Comparison of ENCODE assay signal across 24 cellular contexts in genomic region chr1:186887198-186887597, GRCh38. TPM values are rescaled to one million over a fixed set of nuclear protein-coding genes. Genes with fewer than 3 reads are reported as not detected.
A peak's percentile ranks its signal among the peaks of the same experiment; 100 is the strongest.
DNase-seq lines count a peak whose midpoint lies in the region; FAIRE-seq and TF ChIP-seq lines count a peak whose summit lies in the region.
"Had no signal": no experiment of that assay in that cellular context is flagged by ENCODE, and none has a peak within 500 bp of the region (broad histone marks: within the 10 kb centered on the region; RNA-seq: fewer than 3 reads in every experiment).

No MANE protein-coding gene starts in this region.

- H3K4me2 ChIP-seq in mammary epithelial cell (ENCODE audit: insufficient read depth, low read depth, low read length) (no peak overlapping the region), keratinocyte (ENCODE audit: control insufficient read depth, extremely low read depth, insufficient read depth, low read depth, low read length) (peak overlapping the region; percentile 46)
- H3K4me2 ChIP-seq: GM23338 had no signal

- CTCF ChIA-PET in mammary epithelial cell (lab: Charles Lee; ENCODE audit: low non-redundant PET) (interaction anchor here (0.7 kb wide), 1 partner anchor 164 kb away, joined by 5 read pairs; no protein-coding TSS in a partner anchor), MCF 10A (lab: Yijun Ruan, JAX) (interaction anchor here (0.7 to 1.2 kb wide), 3 partner anchors 10 to 164 kb away, joined by 3 to 4 read pairs (median 4); no protein-coding TSS in a partner anchor)

- peak; percentile 47 for DNase-seq in mammary epithelial cell
- no peak for DNase-seq in MCF 10A (ENCODE audit: unreplicated experiment)
- DNase-seq in epithelial cell of esophagus (ENCODE audit: low read depth), result peak; percentile 72
- no peak for DNase-seq in keratinocyte (ENCODE audit: low read depth, low spot score)
- DNase-seq in glutamatergic neuron, result no peak
- DNase-seq in UCSD-AML1 (lab: John Stamatoyannopoulos, UW; ENCODE audit: unreplicated experiment), result no peak
- DNase-seq in Peyer's patch, result no peak
- no peak for DNase-seq in midbrain (lab: John Stamatoyannopoulos, UW)
- DNase-seq: 8988T; AML-193; C1 segment of cervical spinal cord; CD8-positive, alpha-beta T cell; DMS153; KG1; NCI-H1105 treated with DMSO at 0.1 percent for 48 hours; NCI-H2029 treated with DMSO at 0.1 percent for 48 hours; NCI-H345; NCI-H524 treated with DMSO at 0.1 percent for 48 hours; NCI-H82; Right ventricle myocardium superior had no signal

- intact Hi-C loops in mammary epithelial cell (cut with micrococcal nuclease) (no loop called here), MCF 10A (cut with micrococcal nuclease) (no loop called here)

- TF ChIP-seq POLR2A in Peyer's patch (IDR thresholded peaks at IDR 0.05), result no peak

- H4K20me1 ChIP-seq in mammary epithelial cell (ENCODE audit: insufficient read depth, low read length) (no peaks in the 10 kb centered on the region), keratinocyte (ENCODE audit: control insufficient read depth, extremely low read depth, insufficient read depth, low read length) (no peaks in the 10 kb centered on the region)

- no peaks in the 10 kb centered on the region for H3K9me3 ChIP-seq in mammary epithelial cell (replicated peaks; ENCODE audit: insufficient read depth, low read length)
- H3K9me3 ChIP-seq in keratinocyte (ENCODE audit: control insufficient read depth, low read depth, low read length), result no peaks in the 10 kb centered on the region
- H3K9me3 ChIP-seq in Peyer's patch, result no peaks in the 10 kb centered on the region
- H3K9me3 ChIP-seq: HAP-1 had no signal

- H3K36me3 ChIP-seq in mammary epithelial cell (ENCODE audit: insufficient read depth, low read length), result no peaks in the 10 kb centered on the region
- H3K36me3 ChIP-seq in keratinocyte (ENCODE audit: control insufficient read depth in 2 of 2, extremely low read depth in 1 of 2, insufficient read depth in 2 of 2, low read length in 2 of 2), result no peaks in the 10 kb centered on the region
- H3K36me3 ChIP-seq in Peyer's patch, result no peaks in the 10 kb centered on the region
- H3K36me3 ChIP-seq: HAP-1 had no signal

- H3K9ac ChIP-seq in mammary epithelial cell (ENCODE audit: insufficient read depth, low read length) (no peak overlapping the region), keratinocyte (ENCODE audit: control insufficient read depth, extremely low read depth, insufficient read depth, low read length) (no peak overlapping the region)

- POLR2A ChIA-PET in MCF 10A (lab: Yijun Ruan, JAX), result interaction anchor here (0.6 kb wide), 1 partner anchor 28 kb away, joined by 4 read pairs; no protein-coding TSS in a partner anchor

- in situ Hi-C loops in mammary epithelial cell (cut with MboI; ENCODE audit: low sequenced_read_pairs in 2 of 2), result no loop called here

- H3K27ac Mint-ChIP-seq in MCF 10A (ENCODE audit: low read depth, unreplicated experiment) (no peak overlapping the region), glutamatergic neuron (ENCODE audit: unreplicated experiment) (no peak overlapping the region)
- H3K27ac Mint-ChIP-seq: CD8-positive, alpha-beta T cell; GM23338 had no signal

- no peaks in the 10 kb centered on the region for H3K27me3 Mint-ChIP-seq in MCF 10A (ENCODE audit: insufficient read depth, unreplicated experiment)
- H3K27me3 Mint-ChIP-seq in glutamatergic neuron (ENCODE audit: unreplicated experiment), result no peaks in the 10 kb centered on the region

- peaks cover 11% of the 10 kb centered on the region for H3K9me3 Mint-ChIP-seq in MCF 10A (ENCODE audit: unreplicated experiment)
- no peaks in the 10 kb centered on the region for H3K9me3 Mint-ChIP-seq in glutamatergic neuron (ENCODE audit: unreplicated experiment)

- H3K27ac ChIP-seq in mammary epithelial cell (ENCODE audit: insufficient read depth, low read depth, low read length) (no peak overlapping the region), keratinocyte (ENCODE audit: control insufficient read depth, insufficient read depth, low read length) (peak overlapping the region; percentile 55), Peyer's patch (no peak overlapping the region)

- TF ChIP-seq CTCF in mammary epithelial cell (conservative IDR thresholded peaks at IDR 0.05 in 1 of 2, IDR thresholded peaks at IDR 0.05 in 1 of 2; ENCODE audit: extremely low read depth in 1 of 2, insufficient read depth in 1 of 2, low read depth in 1 of 2, low read length in 2 of 2) (no peak), MCF 10A (IDR thresholded peaks at IDR 0.05; ENCODE audit: unreplicated experiment) (no peak), epithelial cell of esophagus (IDR thresholded peaks at IDR 0.05; ENCODE audit: insufficient read depth, low read depth, low read length, missing control alignments) (no peak), keratinocyte (optimal IDR thresholded peaks at IDR 0.05 in 1 of 3, IDR thresholded peaks at IDR 0.05 in 1 of 3, conservative IDR thresholded peaks at IDR 0.05 in 1 of 3; ENCODE audit: extremely low read depth in 1 of 3, insufficient read depth in 2 of 3, low read length in 3 of 3) (no peak), glutamatergic neuron (IDR thresholded peaks at IDR 0.05; ENCODE audit: partially characterized antibody, unreplicated experiment) (no peak), Peyer's patch (IDR thresholded peaks at IDR 0.05) (no peak)

- H2AFZ ChIP-seq in mammary epithelial cell (ENCODE audit: low read depth, low read length) (peak overlapping the region; percentile 27), keratinocyte (ENCODE audit: control insufficient read depth, low read length) (no peak overlapping the region)
- H2AFZ ChIP-seq: GM23338 had no signal

- WGBS in mammary epithelial cell (ENCODE audit: low coverage, missing lambda C conversion rate), result 18% methylated on average over 2 of the region's 2 CpGs

- no peaks in the 10 kb centered on the region for H3K4me1 Mint-ChIP-seq in MCF 10A (ENCODE audit: insufficient read depth, unreplicated experiment)
- H3K4me1 Mint-ChIP-seq in glutamatergic neuron (ENCODE audit: low read depth, unreplicated experiment), result no peaks in the 10 kb centered on the region

- H3K79me2 ChIP-seq in mammary epithelial cell (ENCODE audit: insufficient read depth, low read length) (no peaks in the 10 kb centered on the region), keratinocyte (ENCODE audit: control insufficient read depth, insufficient read depth, low read length) (no peaks in the 10 kb centered on the region)

- H3K4me1 ChIP-seq in mammary epithelial cell (ENCODE audit: insufficient read depth, low read length) (peaks cover 7% of the 10 kb centered on the region), keratinocyte (ENCODE audit: control insufficient read depth, extremely low read depth, insufficient read depth, low read length) (peaks cover 18% of the 10 kb centered on the region), Peyer's patch (no peaks in the 10 kb centered on the region)

- BruUV-seq in mammary epithelial cell (replicated peaks; lab: Mats Ljungman, UMichigan) (no TSS peak), MCF 10A (replicated peaks; lab: Mats Ljungman, UMichigan) (no TSS peak)

- H3K36me3 Mint-ChIP-seq in MCF 10A (ENCODE audit: insufficient read depth, unreplicated experiment), result no peaks in the 10 kb centered on the region
- no peaks in the 10 kb centered on the region for H3K36me3 Mint-ChIP-seq in glutamatergic neuron (ENCODE audit: unreplicated experiment)
- H3K36me3 Mint-ChIP-seq: CD8-positive, alpha-beta T cell had no signal

- no peaks in the 10 kb centered on the region for H3K27me3 ChIP-seq in mammary epithelial cell (ENCODE audit: insufficient read depth, low read length)
- H3K27me3 ChIP-seq in keratinocyte (ENCODE audit: control insufficient read depth, extremely low read depth, insufficient read depth, low read length), result no peaks in the 10 kb centered on the region
- H3K27me3 ChIP-seq in Peyer's patch, result no peaks in the 10 kb centered on the region

- dilution Hi-C loops in mammary epithelial cell (cut with HindIII; ENCODE audit: low sequenced_read_pairs), result no loop called here
- dilution Hi-C loops in keratinocyte (cut with MboI; ENCODE audit: extremely low pct_ligation_motif_present, low sequenced_read_pairs), result no loop called here

- H3K4me3 ChIP-seq in mammary epithelial cell (replicated peaks in 1 of 3; ENCODE audit: insufficient read depth in 1 of 3, low read depth in 2 of 3, low read length in 3 of 3), result no peak overlapping the region
- no peak overlapping the region for H3K4me3 ChIP-seq in epithelial cell of esophagus (ENCODE audit: low read length)
- H3K4me3 ChIP-seq in keratinocyte (ENCODE audit: control insufficient read depth in 2 of 3, extremely low read depth in 1 of 3, insufficient read depth in 2 of 3, low read depth in 1 of 3, low read length in 3 of 3), result no peak overlapping the region
- no peak overlapping the region for H3K4me3 ChIP-seq in Peyer's patch
- H3K4me3 ChIP-seq: GM23338, HAP-1 had no signal

- FAIRE-seq in keratinocyte (lab: Jason Lieb, UNC), result peak; percentile 64
- FAIRE-seq: GM12891 had no signal

- H3K9me1 ChIP-seq in keratinocyte (ENCODE audit: control insufficient read depth, extremely low read depth, insufficient read depth, low read length), result no peaks in the 10 kb centered on the region

- H3K4me3 Mint-ChIP-seq in MCF 10A (ENCODE audit: unreplicated experiment), result no peak overlapping the region
- H3K4me3 Mint-ChIP-seq in glutamatergic neuron (ENCODE audit: unreplicated experiment), result no peak overlapping the region
- H3K4me3 Mint-ChIP-seq: CD8-positive, alpha-beta T cell; GM23338 had no signal

RNA-seq across cellular contexts. Expression of gene PLA2G4A, which starts 58.4 kb away (rescaled TPM):
- total RNA-seq in mammary epithelial cell, result 1 to 10 TPM; 7.3 to 7.8 TPM
- 7.4 TPM for polyA plus RNA-seq in mammary epithelial cell
- polyA minus RNA-seq in mammary epithelial cell, result 11.7 TPM
- 2.1 and 3.8 TPM in 2 replicates for total RNA-seq in MCF 10A (2022)
- polyA plus RNA-seq in keratinocyte, result 11.9 to 46.4 TPM (median 29.2 TPM) in 3 replicates
- polyA plus RNA-seq in keratinocyte (2011; ENCODE audit: low read depth), result 17.8 TPM
- 19.6 and 35.5 TPM in 2 replicates for polyA plus RNA-seq in keratinocyte (2011; cell fraction: cytosol; rRNA removed)
- 44.0 and 44.1 TPM in 2 replicates for polyA plus RNA-seq in keratinocyte (2011; cell fraction: nucleus; rRNA removed)
- 10.0 and 17.3 TPM in 2 replicates for polyA plus RNA-seq in keratinocyte (2012; ENCODE audit: low replicate concordance)
- 1.8 to 26.9 TPM (median 23.8 TPM) in 3 replicates for polyA minus RNA-seq in keratinocyte
- polyA minus RNA-seq in keratinocyte (2011; cell fraction: cytosol; rRNA and poly(A)+ RNA removed), result 13.6 TPM
- polyA minus RNA-seq in keratinocyte (2011; cell fraction: nucleus; rRNA and poly(A)+ RNA removed), result 18.0 and 40.0 TPM in 2 replicates
- total RNA-seq in glutamatergic neuron (ENCODE audit: unreplicated experiment), result not detected
- total RNA-seq in Peyer's patch, result 1 to 10 TPM; 7.0 to 8.3 (median 7.6) TPM
- total RNA-seq: CD8-positive, alpha-beta T cell; G401 had no signal

Comparison
In these comparisons a context has a peak if more than half of its experiments do, and no peak if none do; other contexts are left out.
1. DNase-seq: peak in mammary epithelial cell (single experiment) and epithelial cell of esophagus (single experiment); none in MCF 10A (single experiment), keratinocyte (single experiment), glutamatergic neuron (single experiment), UCSD-AML1 (single experiment), Peyer's patch (0 of 3) and midbrain (single experiment).